8 cellular contexts compared by ENCODE assay signal in genomic region chr12:57940915-57941164, GRCh38. TPM values are rescaled to one million over a fixed set of nuclear protein-coding genes. Genes with fewer than 3 reads are reported as not detected.
DNase-seq lines count a peak whose midpoint lies in the region; ATAC-seq, FAIRE-seq and TF ChIP-seq lines count a peak whose summit lies in the region.

No MANE protein-coding gene starts in this region.

- FAIRE-seq in D721Med (lab: Jason Lieb, UNC), result no peak
- no peak for FAIRE-seq in endothelial cell of umbilical vein (lab: Jason Lieb, UNC)
- FAIRE-seq in pancreas (lab: Jason Lieb, UNC), result no peak

- 0% methylated on average over 4 of the region's 4 CpGs for WGBS in pancreas, 2 donors

- H3K36me3 ChIP-seq in PC-3 (ENCODE audit: low read depth, low read length) (no peaks in the 10 kb centered on the region), endothelial cell of umbilical vein (ENCODE audit: control insufficient read depth in 2 of 2, extremely low read depth in 1 of 2, insufficient read depth in 2 of 2, low read length in 2 of 2) (no peaks in the 10 kb centered on the region), pancreas (no peaks in the 10 kb centered on the region)

- H3K9me1 ChIP-seq in endothelial cell of umbilical vein (replicated peaks; ENCODE audit: control insufficient read depth, extremely low read depth, insufficient read depth, low read length), result no peaks in the 10 kb centered on the region

- TF ChIP-seq POLR2A in endothelial cell of umbilical vein (IDR thresholded peaks at IDR 0.05; ENCODE audit: low read depth, low read length), result no peak

- H3K27ac ChIP-seq in PC-3 (ENCODE audit: low read length) (0 out of 2 replicates have a peak overlapping the region, but pooled peaks have one; percentile 10), endothelial cell of umbilical vein (ENCODE audit: insufficient read depth, low read depth, low read length) (no peak overlapping the region), pancreas (peak overlapping the region; percentile 57 to 94 (median 89))

- H3K9me2 ChIP-seq in PC-3 (replicated peaks; ENCODE audit: low read length), result no peaks in the 10 kb centered on the region

- CTCF ChIA-PET in PC-3 (lab: Charles Lee), result interaction anchor here (0.6 to 0.7 kb wide), 2 partner anchors 401 to 485 kb away, joined by 3 read pairs; no protein-coding TSS in a partner anchor
- CTCF ChIA-PET in endothelial cell of umbilical vein (lab: Charles Lee), result interaction anchor here (0.6 to 1.0 kb wide), 3 partner anchors 116 to 1224 kb away, joined by 3 read pairs; no protein-coding TSS in a partner anchor

- H3K27me3 ChIP-seq in PC-3 (ENCODE audit: low read length) (no peaks in the 10 kb centered on the region), endothelial cell of umbilical vein (ENCODE audit: control insufficient read depth in 2 of 2, insufficient read depth in 2 of 2, low read length in 2 of 2) (no peaks in the 10 kb centered on the region), pancreas (no peaks in the 10 kb centered on the region)

- H3K4me1 ChIP-seq in PC-3 (ENCODE audit: insufficient read depth, low read length) (peaks cover 16% of the 10 kb centered on the region), endothelial cell of umbilical vein (ENCODE audit: control insufficient read depth, extremely low read depth, insufficient read depth, low read length) (peaks cover 10% of the 10 kb centered on the region), pancreas (peaks cover 0 to 4% (median 4%) of the 10 kb centered on the region in 3 donors)

- POLR2A ChIA-PET in PC-3 (lab: Charles Lee; ENCODE audit: unreplicated experiment), result interaction anchor here (0.6 to 1.0 kb wide), 3 partner anchors 230 to 588 kb away, joined by 5 to 26 read pairs (median 6); no protein-coding TSS in a partner anchor
- POLR2A ChIA-PET in endothelial cell of umbilical vein (lab: Charles Lee), result interaction anchor here (1.1 kb wide), 1 partner anchor 44 kb away, joined by 4 read pairs; no protein-coding TSS in a partner anchor

- H2AFZ ChIP-seq in PC-3 (ENCODE audit: low read length), result peak overlapping the region; percentile 92
- H2AFZ ChIP-seq in endothelial cell of umbilical vein (ENCODE audit: low read depth, low read length), result peak overlapping the region; percentile 99

- DNase-seq in D721Med (ENCODE audit: insufficient read length, low spot score) (peak; percentile 17), PC-3 (no peak), endothelial cell of umbilical vein (ENCODE audit: low read depth, low spot score) (no peak), pancreas (no peak), DMS 273 treated with DMSO at 0.1 percent for 48 hours (lab: John Stamatoyannopoulos, UW) (no peak)

- H3K4me3 ChIP-seq in PC-3 (ENCODE audit: low read length), result peak overlapping the region; percentile 81
- peak overlapping the region; percentile 55 to 63 (median 62) for H3K4me3 ChIP-seq in endothelial cell of umbilical vein (replicated peaks in 1 of 3; ENCODE audit: insufficient read depth in 1 of 3, low read depth in 1 of 3, low read length in 3 of 3)
- peak overlapping the region; percentile 38 to 72 (median 66) for H3K4me3 ChIP-seq in pancreas

- H4K20me1 ChIP-seq in PC-3 (ENCODE audit: low read length) (no peaks in the 10 kb centered on the region), endothelial cell of umbilical vein (replicated peaks; ENCODE audit: control insufficient read depth, extremely low read depth, insufficient read depth, low read length) (no peaks in the 10 kb centered on the region)

- ATAC-seq in PC-3, result no peak
- ATAC-seq in pancreas, result no peak
- no peak for ATAC-seq in GM21723 (IDR thresholded peaks at IDR 0.05; ENCODE audit: unreplicated experiment)
- ATAC-seq in GM19023 (IDR thresholded peaks at IDR 0.05; ENCODE audit: unreplicated experiment), result no peak
- ATAC-seq in HG03442 (IDR thresholded peaks at IDR 0.05; ENCODE audit: unreplicated experiment), result no peak

- peaks cover 12% of the 10 kb centered on the region for H3K79me2 ChIP-seq in PC-3 (ENCODE audit: low read length)
- H3K79me2 ChIP-seq in endothelial cell of umbilical vein (ENCODE audit: control insufficient read depth, insufficient read depth, low read length), result no peaks in the 10 kb centered on the region

- dilution Hi-C loops in endothelial cell of umbilical vein (cut with MboI; ENCODE audit: extremely low pct_ligation_motif_present, low sequenced_read_pairs), result no loop called here

- peak overlapping the region; percentile 94 for H3K4me2 ChIP-seq in PC-3 (ENCODE audit: low read length)
- H3K4me2 ChIP-seq in endothelial cell of umbilical vein (ENCODE audit: insufficient read depth, low read length), result peak overlapping the region; percentile 74

- TF ChIP-seq CTCF in D721Med (IDR thresholded peaks at IDR 0.05; ENCODE audit: insufficient read depth, missing control alignments) (no peak), PC-3 (conservative IDR thresholded peaks at IDR 0.05; ENCODE audit: low read depth, low read length) (no peak), endothelial cell of umbilical vein (IDR thresholded peaks at IDR 0.05; ENCODE audit: extremely low read depth in 1 of 2, insufficient read depth in 1 of 2, low read depth in 1 of 2, low read length in 2 of 2) (no peak), pancreas (IDR thresholded peaks at IDR 0.05) (no peak)

- no peaks in the 10 kb centered on the region for H3F3A ChIP-seq in PC-3 (ENCODE audit: low read length, unreplicated experiment)

- peak overlapping the region; percentile 48 for H3K9ac ChIP-seq in PC-3 (ENCODE audit: low read length)
- H3K9ac ChIP-seq in endothelial cell of umbilical vein (replicated peaks; ENCODE audit: extremely low read depth, insufficient read depth, low read length), result peak overlapping the region; percentile 65

- TSS peak; percentile 67 for BruUV-seq in PC-3 (replicated peaks; lab: Mats Ljungman, UMichigan)
- TSS peak; percentile 88 for BruUV-seq in endothelial cell of umbilical vein (replicated peaks; lab: Mats Ljungman, UMichigan)

- intact Hi-C loops in PC-3 (cut with micrococcal nuclease) (no loop called here), endothelial cell of umbilical vein (cut with micrococcal nuclease) (no loop called here), pancreas (cut with DNase I) (no loop called here)

- H3K9me3 ChIP-seq in PC-3 (ENCODE audit: low read length), result no peaks in the 10 kb centered on the region
- no peaks in the 10 kb centered on the region for H3K9me3 ChIP-seq in endothelial cell of umbilical vein (replicated peaks; ENCODE audit: control insufficient read depth, insufficient read depth, low read length)
- no peaks in the 10 kb centered on the region for H3K9me3 ChIP-seq in pancreas

TF ChIP-seq in endothelial cell of umbilical vein, 7 proteins besides CTCF, POLR2A, EP300 and RAD21:
- TF ChIP-seq GATA2 (IDR thresholded peaks at IDR 0.05; ENCODE audit: insufficient read depth, insufficient read length, low read depth, low read length), result no peak
- no peak for TF ChIP-seq JUN (IDR thresholded peaks at IDR 0.05; ENCODE audit: borderline replicate concordance, insufficient read depth, insufficient read length, low read depth)
- no peak for TF ChIP-seq FOS (IDR thresholded peaks at IDR 0.05; ENCODE audit: borderline replicate concordance, insufficient read depth, low read length)
- TF ChIP-seq POLR2AphosphoS5 (IDR thresholded peaks at IDR 0.05; ENCODE audit: insufficient read depth, low read depth, low read length), result no peak
- no peak for TF ChIP-seq EZH2 (IDR thresholded peaks at IDR 0.05; ENCODE audit: borderline replicate concordance, low read depth, low read length, severe bottlenecking)
- no peak for TF ChIP-seq MAX (IDR thresholded peaks at IDR 0.05; ENCODE audit: insufficient read depth, insufficient read length)
- TF ChIP-seq MYC (IDR thresholded peaks at IDR 0.05; ENCODE audit: low read depth, low read length), result no peak
TF ChIP-seq in endothelial cell of umbilical vein: peak in this region for 0.

RNA-seq across cellular contexts. Expression of gene ATP23, which starts 0.5 kb away (rescaled TPM):
- 14.7 and 19.4 TPM in 2 replicates for total RNA-seq in PC-3 (2014; rRNA removed)
- total RNA-seq in endothelial cell of umbilical vein, result 5.9 and 7.2 TPM in 2 replicates
- polyA plus RNA-seq in endothelial cell of umbilical vein, result 9.0 and 14.5 TPM in 2 replicates
- 6.4 and 9.6 TPM in 2 replicates for polyA plus RNA-seq in endothelial cell of umbilical vein (2011; cell fraction: cytosol; rRNA removed)
- 3.6 and 3.9 TPM in 2 replicates for polyA plus RNA-seq in endothelial cell of umbilical vein (2011; cell fraction: nucleus; rRNA removed)
- polyA plus RNA-seq in endothelial cell of umbilical vein (2012), result 5.7 and 5.8 TPM in 2 replicates
- 6.4 and 9.4 TPM in 2 replicates for polyA minus RNA-seq in endothelial cell of umbilical vein
- polyA minus RNA-seq in endothelial cell of umbilical vein (2011; cell fraction: cytosol; rRNA and poly(A)+ RNA removed), result 1.8 TPM
- 0.63 and 0.96 TPM in 2 replicates for polyA minus RNA-seq in endothelial cell of umbilical vein (2011; cell fraction: nucleus; rRNA and poly(A)+ RNA removed)
- total RNA-seq in pancreas, result 1 to 10 TPM; 2.7 to 5.0 (median 4.1) TPM
- polyA plus RNA-seq in pancreas, result 1 to 10 TPM; 3.8 to 5.7 TPM
